In genomic region chr17:7850970-7851437, GRCh38 we compare ENCODE assay signal across 1 cellular context.
TF ChIP-seq lines count a peak whose summit lies in the region.

No MANE protein-coding gene starts in this region.

TF ChIP-seq in GM12878, 131 proteins besides CTCF, POLR2A, EP300 and RAD21:
- no peak for TF ChIP-seq HDAC6 (IDR thresholded peaks at IDR 0.05; ENCODE audit: unreplicated experiment)
- TF ChIP-seq LARP7 (IDR thresholded peaks at IDR 0.05): no peak
- no peak for TF ChIP-seq POLR2AphosphoS5 (IDR thresholded peaks at IDR 0.05; ENCODE audit: low read length)
- no peak for TF ChIP-seq TBL1XR1 (IDR thresholded peaks at IDR 0.05; ENCODE audit: low read depth, low read length)
- no peak for TF ChIP-seq IRF3 (IDR thresholded peaks at IDR 0.05)
- TF ChIP-seq KLF5 (IDR thresholded peaks at IDR 0.05; ENCODE audit: partially characterized antibody): no peak
- TF ChIP-seq SIX5 (IDR thresholded peaks at IDR 0.05; ENCODE audit: low read depth, low read length, severe bottlenecking): no peak
- TF ChIP-seq RCOR1 (conservative IDR thresholded peaks at IDR 0.05; ENCODE audit: low read depth, low read length): no peak
- no peak for TF ChIP-seq TARDBP (IDR thresholded peaks at IDR 0.05; ENCODE audit: borderline replicate concordance)
- no peak for TF ChIP-seq NR2C2 (IDR thresholded peaks at IDR 0.05; ENCODE audit: borderline replicate concordance, control insufficient read depth, insufficient read length, low read depth)
TF ChIP-seq in GM12878: peak in this region for 0.
